3 cellular contexts compared by ENCODE assay signal in genomic region chr19:38989614-38990013, GRCh38. TPM values are rescaled to one million over a fixed set of nuclear protein-coding genes. Genes with fewer than 3 reads are reported as not detected.
"Had no signal": no experiment of that assay in that cellular context is flagged by ENCODE, and none has a peak within 500 bp of the region (broad histone marks: within the 10 kb centered on the region; RNA-seq: fewer than 3 reads in every experiment).

No MANE protein-coding gene starts in this region.

RNA-seq across cellular contexts. Expression of gene FBXO17, which starts 14.1 kb away (rescaled TPM):
- total RNA-seq: naive thymus-derived CD8-positive, alpha-beta T cell; natural killer cell treated with Interleukin-12 subunit alpha and Interleukin-12 subunit beta and Interleukin-15 and Interleukin-18, amount 100 ng/mL, for 72 hours had no signal
- polyA plus RNA-seq: naive thymus-derived CD8-positive, alpha-beta T cell; neural cell had no signal

RNA-seq across cellular contexts. Expression of gene FBXO27, which starts 42.7 kb away (rescaled TPM):
- total RNA-seq: naive thymus-derived CD8-positive, alpha-beta T cell had no signal
